ENCODE assay signal across 23 cellular contexts in the genomic region with DNA sequence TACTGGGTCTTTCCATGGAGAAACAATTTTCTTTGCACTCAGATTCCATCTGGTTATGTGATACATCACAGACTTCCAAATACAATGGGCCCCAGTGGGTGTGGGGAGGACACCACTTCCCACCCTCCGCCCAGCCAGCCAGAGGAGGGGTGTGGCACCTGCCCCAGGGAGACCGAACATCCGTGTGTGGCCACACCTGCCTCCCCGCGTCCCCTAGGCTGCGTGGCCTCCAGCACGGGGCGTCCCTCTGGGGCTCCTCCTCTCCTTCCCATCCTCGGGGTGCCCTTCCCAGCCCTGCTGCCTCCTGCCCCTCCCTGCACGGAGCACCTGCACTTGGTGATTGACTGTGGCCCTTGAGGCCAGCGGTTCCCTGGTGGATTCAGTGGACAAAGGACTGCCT. TPM values are rescaled to one million over a fixed set of nuclear protein-coding genes. Genes with fewer than 3 reads are reported as not detected.
DNase-seq lines count a peak whose midpoint lies in the region; ATAC-seq, FAIRE-seq and TF ChIP-seq lines count a peak whose summit lies in the region.
"Had no signal": no experiment of that assay in that cellular context is flagged by ENCODE, and none has a peak within 500 bp of the region (broad histone marks: within the 10 kb centered on the region; RNA-seq: fewer than 3 reads in every experiment).

No MANE protein-coding gene starts in this region.

- no peak for ATAC-seq in activated naive CD8-positive, alpha-beta T cell treated with anti-CD3 and anti-CD28 coated beads, Interleukin-2, amount 50 U/mL, for 24 hours
- ATAC-seq in left colon (peak; percentile 64), HG02678 (IDR thresholded peaks at IDR 0.05; ENCODE audit: unreplicated experiment) (no peak)

- peak overlapping the region; percentile 23 for H3K27ac Mint-ChIP-seq in activated naive CD8-positive, alpha-beta T cell treated with anti-CD3 and anti-CD28 coated beads for 36 hours
- no peak overlapping the region for H3K27ac Mint-ChIP-seq in activated naive CD8-positive, alpha-beta T cell treated with anti-CD3 and anti-CD28 coated beads, Interleukin-2, amount 50 U/mL, for 24 hours
- H3K27ac Mint-ChIP-seq: activated CD4-positive, alpha-beta memory T cell treated with anti-CD3 and anti-CD28 coated beads, Interleukin-2, amount 10 ng/mL, durations not matched to agents 7 days and 5 days; activated T-helper 1 cell treated with anti-CD3 and anti-CD28 coated beads, Interleukin-12 subunit alpha, Interleukin-12 subunit beta, Interleukin-2, Interleukin-4 antibody, amounts not matched to agents 30 ng/mL and 10 ng/mL and 1 ng/mL, durations not matched to agents 14 hours and 24 hours and 36 hours; dendritic cell treated with granulocyte-macrophage colony-stimulating factor and Interleukin-4, amounts not matched to agents 40 ng/mL and 50 ng/mL, for 4 days had no signal

- H3K36me3 Mint-ChIP-seq in activated naive CD8-positive, alpha-beta T cell treated with anti-CD3 and anti-CD28 coated beads for 36 hours: peaks cover 17% of the 10 kb centered on the region
- H3K36me3 Mint-ChIP-seq in activated naive CD8-positive, alpha-beta T cell treated with anti-CD3 and anti-CD28 coated beads, Interleukin-2, amount 50 U/mL, for 24 hours (ENCODE audit: low read depth): peaks cover 27% of the 10 kb centered on the region

- no peaks in the 10 kb centered on the region for H3K27me3 Mint-ChIP-seq in activated naive CD8-positive, alpha-beta T cell treated with anti-CD3 and anti-CD28 coated beads for 36 hours
- no peaks in the 10 kb centered on the region for H3K27me3 Mint-ChIP-seq in activated naive CD8-positive, alpha-beta T cell treated with anti-CD3 and anti-CD28 coated beads, Interleukin-2, amount 50 U/mL, for 24 hours
- H3K27me3 Mint-ChIP-seq: activated CD4-positive, alpha-beta memory T cell treated with anti-CD3 and anti-CD28 coated beads, Interleukin-2, amount 10 ng/mL, durations not matched to agents 7 days and 5 days; dendritic cell treated with granulocyte-macrophage colony-stimulating factor and Interleukin-4, amounts not matched to agents 40 ng/mL and 50 ng/mL, for 4 days had no signal

- peak overlapping the region; percentile 26; the same call in 1 of the 2 replicates for H3K27ac ChIP-seq in RWPE1
- H3K27ac ChIP-seq: SK-N-MC, vagina had no signal

- FAIRE-seq in urothelium cell line (lab: Jason Lieb, UNC): peak; percentile 32
- FAIRE-seq: astrocyte, GM18507, GM19239 had no signal

- H3K9me3 Mint-ChIP-seq in activated naive CD8-positive, alpha-beta T cell treated with anti-CD3 and anti-CD28 coated beads for 36 hours: no peaks in the 10 kb centered on the region
- H3K9me3 Mint-ChIP-seq in activated naive CD8-positive, alpha-beta T cell treated with anti-CD3 and anti-CD28 coated beads, Interleukin-2, amount 50 U/mL, for 24 hours: no peaks in the 10 kb centered on the region
- H3K9me3 Mint-ChIP-seq: activated CD4-positive, alpha-beta memory T cell treated with anti-CD3 and anti-CD28 coated beads, Interleukin-2, amount 10 ng/mL, durations not matched to agents 7 days and 5 days; activated T-helper 1 cell treated with anti-CD3 and anti-CD28 coated beads, Interleukin-12 subunit alpha, Interleukin-12 subunit beta, Interleukin-2, Interleukin-4 antibody, amounts not matched to agents 30 ng/mL and 10 ng/mL and 1 ng/mL, durations not matched to agents 14 hours and 24 hours and 36 hours; dendritic cell treated with granulocyte-macrophage colony-stimulating factor and Interleukin-4, amounts not matched to agents 40 ng/mL and 50 ng/mL, for 4 days had no signal

- POLR2A ChIA-PET in RWPE1 (lab: Yijun Ruan, JAX; ENCODE audit: low non-redundant PET): no interaction called here

- intact Hi-C loops in left colon (cut with DNase I, micrococcal nuclease): no loop called here

- H3K4me3 Mint-ChIP-seq in activated naive CD8-positive, alpha-beta T cell treated with anti-CD3 and anti-CD28 coated beads for 36 hours: no peak overlapping the region
- H3K4me3 Mint-ChIP-seq in activated naive CD8-positive, alpha-beta T cell treated with anti-CD3 and anti-CD28 coated beads, Interleukin-2, amount 50 U/mL, for 24 hours: no peak overlapping the region
- H3K4me3 Mint-ChIP-seq: activated CD4-positive, alpha-beta memory T cell treated with anti-CD3 and anti-CD28 coated beads, Interleukin-2, amount 10 ng/mL, durations not matched to agents 7 days and 5 days; activated T-helper 1 cell treated with anti-CD3 and anti-CD28 coated beads, Interleukin-12 subunit alpha, Interleukin-12 subunit beta, Interleukin-2, Interleukin-4 antibody, amounts not matched to agents 30 ng/mL and 10 ng/mL and 1 ng/mL, durations not matched to agents 14 hours and 24 hours and 36 hours; dendritic cell treated with granulocyte-macrophage colony-stimulating factor and Interleukin-4, amounts not matched to agents 40 ng/mL and 50 ng/mL, for 4 days had no signal

- TF ChIP-seq CTCF in RWPE1 (conservative IDR thresholded peaks at IDR 0.05; ENCODE audit: low read depth): no peak

- CTCF ChIA-PET in RWPE1 (lab: Yijun Ruan, JAX): no interaction called here

- DNase-seq in activated naive CD8-positive, alpha-beta T cell treated with anti-CD3 and anti-CD28 coated beads for 36 hours: no peak
- no peak for DNase-seq in activated naive CD8-positive, alpha-beta T cell treated with anti-CD3 and anti-CD28 coated beads, Interleukin-2, amount 50 U/mL, for 24 hours
- no peak for DNase-seq in RWPE1 (ENCODE audit: low spot score)
- peak; percentile 72 to 81 for DNase-seq in left colon
- DNase-seq in urothelium cell line (ENCODE audit: low spot score): no peak
- DNase-seq in cerebellar nuclear complex (lab: John Stamatoyannopoulos, UW): no peak
- DNase-seq in HuH-7 (ENCODE audit: low spot score): no peak
- DNase-seq: activated CD4-positive, alpha-beta memory T cell treated with anti-CD3 and anti-CD28 coated beads, Interleukin-2, amount 10 ng/mL, durations not matched to agents 7 days and 5 days; Caco-2; erythroblast; KBM-7; midbrain; NCI-H1105; nucleus accumbens; stimulated activated naive CD4-positive, alpha-beta T cell treated with Interleukin-2 at 50 U/mL for 16 hours had no signal

- peaks cover 16% of the 10 kb centered on the region for H3K4me1 Mint-ChIP-seq in activated naive CD8-positive, alpha-beta T cell treated with anti-CD3 and anti-CD28 coated beads for 36 hours
- H3K4me1 Mint-ChIP-seq in activated naive CD8-positive, alpha-beta T cell treated with anti-CD3 and anti-CD28 coated beads, Interleukin-2, amount 50 U/mL, for 24 hours: peaks cover 18% of the 10 kb centered on the region

RNA-seq across cellular contexts. Expression of a gene that starts 49.1 kb away (rescaled TPM):
- 10 to 100 TPM; 38.1 to 41.3 TPM for total RNA-seq in activated naive CD8-positive, alpha-beta T cell treated with anti-CD3 and anti-CD28 coated beads for 36 hours
- total RNA-seq in left colon: 10 to 100 TPM; 35.4 to 39.9 TPM

Comparison
In these comparisons a context has a peak if more than half of its experiments do, and no peak if none do; other contexts are left out.
1. DNase-seq: peak in left colon (2 of 2); none in activated naive CD8-positive, alpha-beta T cell treated with anti-CD3 and anti-CD28 coated beads for 36 hours (single experiment), activated naive CD8-positive, alpha-beta T cell treated with anti-CD3 and anti-CD28 coated beads, Interleukin-2, amount 50 U/mL, for 24 hours (single experiment), RWPE1 (single experiment), urothelium cell line (single experiment), cerebellar nuclear complex (0 of 2) and HuH-7 (single experiment).